ENCODE assay signal across 8 cellular contexts in genomic region chr2:160703648-160704585, GRCh38.
DNase-seq lines count a peak whose midpoint lies in the region; ATAC-seq lines count a peak whose summit lies in the region.

No MANE protein-coding gene starts in this region.

- H3K36me3 Mint-ChIP-seq in activated naive CD8-positive, alpha-beta T cell treated with anti-CD3 and anti-CD28 coated beads, Interleukin-2, amount 50 U/mL, for 24 hours (ENCODE audit: low read depth): no peaks in the 10 kb centered on the region

- peaks cover 11% of the 10 kb centered on the region for H3K4me1 Mint-ChIP-seq in activated naive CD8-positive, alpha-beta T cell treated with anti-CD3 and anti-CD28 coated beads, Interleukin-2, amount 50 U/mL, for 24 hours

- peak; percentile 49 for ATAC-seq in activated naive CD8-positive, alpha-beta T cell treated with anti-CD3 and anti-CD28 coated beads, Interleukin-2, amount 50 U/mL, for 24 hours

- no peak overlapping the region for H3K27ac Mint-ChIP-seq in activated naive CD8-positive, alpha-beta T cell treated with anti-CD3 and anti-CD28 coated beads, Interleukin-2, amount 50 U/mL, for 24 hours

- no peak overlapping the region for H3K4me3 Mint-ChIP-seq in activated naive CD8-positive, alpha-beta T cell treated with anti-CD3 and anti-CD28 coated beads, Interleukin-2, amount 50 U/mL, for 24 hours

- H3K27me3 Mint-ChIP-seq in activated naive CD8-positive, alpha-beta T cell treated with anti-CD3 and anti-CD28 coated beads, Interleukin-2, amount 50 U/mL, for 24 hours: no peaks in the 10 kb centered on the region

- DNase-seq in NCI-H748 (lab: John Stamatoyannopoulos, UW; ENCODE audit: unreplicated experiment): peak; percentile 17
- no peak for DNase-seq in NCI-H748 treated with DMSO at 0.1 percent for 48 hours (lab: John Stamatoyannopoulos, UW)
- peak; percentile 9 for DNase-seq in HCEC 1CT
- peak; percentile 92 to 94 for DNase-seq in Kasumi-1 (lab: John Stamatoyannopoulos, UW)
- DNase-seq in activated naive CD8-positive, alpha-beta T cell treated with anti-CD3 and anti-CD28 coated beads, Interleukin-2, amount 50 U/mL, for 24 hours: peak; percentile 16
- DNase-seq in stimulated activated CD4-positive, alpha-beta T cell treated with anti-CD3 and anti-CD28 coated beads, Interleukin-4, amount 100 ng/mL, for 24 hours: peak; percentile 7
- DNase-seq in A172 (ENCODE audit: low spot score): no peak
- no peak for DNase-seq in GM19240 (ENCODE audit: insufficient read length, low spot score)

- H3K9me3 Mint-ChIP-seq in activated naive CD8-positive, alpha-beta T cell treated with anti-CD3 and anti-CD28 coated beads, Interleukin-2, amount 50 U/mL, for 24 hours: no peaks in the 10 kb centered on the region

Comparison
In these comparisons a context has a peak if more than half of its experiments do, and no peak if none do; other contexts are left out.
1. DNase-seq: peak in NCI-H748 (single experiment), HCEC 1CT (single experiment), Kasumi-1 (2 of 2), activated naive CD8-positive, alpha-beta T cell treated with anti-CD3 and anti-CD28 coated beads, Interleukin-2, amount 50 U/mL, for 24 hours (single experiment) and stimulated activated CD4-positive, alpha-beta T cell treated with anti-CD3 and anti-CD28 coated beads, Interleukin-4, amount 100 ng/mL, for 24 hours (single experiment); none in NCI-H748 treated with DMSO at 0.1 percent for 48 hours (single experiment), A172 (single experiment) and GM19240 (single experiment).